9 cellular contexts compared by ENCODE assay signal in genomic region chr2:173075781-173076556, GRCh38. TPM values are rescaled to one million over a fixed set of nuclear protein-coding genes. Genes with fewer than 3 reads are reported as not detected.
A peak's percentile ranks its signal among the peaks of the same experiment; 100 is the strongest.
DNase-seq lines count a peak whose midpoint lies in the region; ATAC-seq, FAIRE-seq and TF ChIP-seq lines count a peak whose summit lies in the region.
"Had no signal": no experiment of that assay in that cellular context is flagged by ENCODE, and none has a peak within 500 bp of the region (broad histone marks: within the 10 kb centered on the region; RNA-seq: fewer than 3 reads in every experiment).

Gene MAP3K20 (plus strand): TSS chr2:173075846. CDS start chr2:173091032, 15,186 bp downstream.

- H3K4me1 ChIP-seq in endothelial cell of umbilical vein (ENCODE audit: control insufficient read depth, extremely low read depth, insufficient read depth, low read length), result peaks cover 15% of the 10 kb centered on the region

- intact Hi-C loops in endothelial cell of umbilical vein (cut with micrococcal nuclease), result loop anchor here (1.0 to 5.0 kb wide), 3 partner anchors 109 to 279 kb away; partner anchors contain the start of gene CDCA7

- ATAC-seq in GM19043 (IDR thresholded peaks at IDR 0.05; ENCODE audit: low read depth, unreplicated experiment) (peak; percentile 49), HG03280 (IDR thresholded peaks at IDR 0.05; ENCODE audit: unreplicated experiment) (peak; percentile 56)
- peak; percentile 81 for ATAC-seq in stimulated activated naive B cell treated with anti-CD40 and anti-IgM and Interleukin-4, amounts not matched to agents 10 μg/mL and 1 μg/mL and 100 μg/mL, for 72 hours (replicated peaks)

- H3K27ac Mint-ChIP-seq in stimulated activated naive B cell treated with anti-CD40 and anti-IgM and Interleukin-4, amounts not matched to agents 10 μg/mL and 1 μg/mL and 100 μg/mL, for 72 hours, result peak within 1 kb of the TSS; percentile 96

- H3K27me3 ChIP-seq in endothelial cell of umbilical vein (ENCODE audit: control insufficient read depth in 2 of 2, insufficient read depth in 2 of 2, low read length in 2 of 2), result no peaks in the 10 kb centered on the region

- H3K36me3 ChIP-seq in endothelial cell of umbilical vein (ENCODE audit: control insufficient read depth in 2 of 2, extremely low read depth in 1 of 2, insufficient read depth in 2 of 2, low read length in 2 of 2), result no peaks in the 10 kb centered on the region

- POLR2A ChIA-PET in endothelial cell of umbilical vein (lab: Charles Lee), result interaction anchor here (0.6 kb wide), 1 partner anchor 252 kb away, joined by 3 read pairs; no protein-coding TSS in a partner anchor

- H3K27ac ChIP-seq in C4-2B (peak within 1 kb of the TSS; percentile 70), endothelial cell of umbilical vein (ENCODE audit: insufficient read depth, low read depth, low read length) (peak within 1 kb of the TSS; percentile 78)

- peaks cover 0 to 1% of the 10 kb centered on the region in 2 donors for H3K36me3 Mint-ChIP-seq in stimulated activated naive B cell treated with anti-CD40 and anti-IgM and Interleukin-4, amounts not matched to agents 10 μg/mL and 1 μg/mL and 100 μg/mL, for 72 hours

- CTCF ChIA-PET in endothelial cell of umbilical vein (lab: Charles Lee), result interaction anchor here (0.7 to 3.5 kb wide), 3 partner anchors 27 to 134 kb away, joined by 3 to 23 read pairs (median 6); no protein-coding TSS in a partner anchor

- no peaks in the 10 kb centered on the region for H3K9me3 ChIP-seq in endothelial cell of umbilical vein (replicated peaks; ENCODE audit: control insufficient read depth, insufficient read depth, low read length)

- H3K27me3 Mint-ChIP-seq in stimulated activated naive B cell treated with anti-CD40 and anti-IgM and Interleukin-4, amounts not matched to agents 10 μg/mL and 1 μg/mL and 100 μg/mL, for 72 hours, result peaks cover 0 to 17% of the 10 kb centered on the region in 2 donors

- no peaks in the 10 kb centered on the region for H3K9me1 ChIP-seq in endothelial cell of umbilical vein (replicated peaks; ENCODE audit: control insufficient read depth, extremely low read depth, insufficient read depth, low read length)

- H3K4me1 Mint-ChIP-seq in stimulated activated naive B cell treated with anti-CD40 and anti-IgM and Interleukin-4, amounts not matched to agents 10 μg/mL and 1 μg/mL and 100 μg/mL, for 72 hours, result peaks cover 16 to 31% of the 10 kb centered on the region in 2 donors

- H3K4me3 Mint-ChIP-seq in stimulated activated naive B cell treated with anti-CD40 and anti-IgM and Interleukin-4, amounts not matched to agents 10 μg/mL and 1 μg/mL and 100 μg/mL, for 72 hours, result peak within 1 kb of the TSS; percentile 88 to 90

- peak within 1 kb of the TSS; percentile 87 for H3K9ac ChIP-seq in endothelial cell of umbilical vein (replicated peaks; ENCODE audit: extremely low read depth, insufficient read depth, low read length)

- H3K4me2 ChIP-seq in endothelial cell of umbilical vein (ENCODE audit: insufficient read depth, low read length), result peak within 1 kb of the TSS; percentile 97

- DNase-seq in NCI-H82 (lab: John Stamatoyannopoulos, UW) (peak; percentile 81), endothelial cell of umbilical vein (ENCODE audit: low read depth, low spot score) (peak; percentile 70), midbrain (lab: John Stamatoyannopoulos, UW) (peak; percentile 47)
- peak; percentile 13 to 31 (median 23) for DNase-seq in activated CD8-positive, alpha-beta memory T cell treated with anti-CD3 and anti-CD28 coated beads for 48 hours (ENCODE audit: low read depth in 2 of 3, low spot score in 2 of 3)
- peak; percentile 61 for DNase-seq in stimulated activated naive B cell treated with anti-CD40 and anti-IgM and Interleukin-4, amounts not matched to agents 10 μg/mL and 1 μg/mL and 100 μg/mL, for 72 hours

- TF ChIP-seq POLR2A in endothelial cell of umbilical vein (IDR thresholded peaks at IDR 0.05; ENCODE audit: low read depth, low read length), result peak; percentile 54

- peak within 1 kb of the TSS; percentile 87 for H2AFZ ChIP-seq in endothelial cell of umbilical vein (ENCODE audit: low read depth, low read length)

- no peak for FAIRE-seq in endothelial cell of umbilical vein (lab: Jason Lieb, UNC)
- FAIRE-seq: islet of Langerhans had no signal

- no peaks in the 10 kb centered on the region for H3K9me3 Mint-ChIP-seq in stimulated activated naive B cell treated with anti-CD40 and anti-IgM and Interleukin-4, amounts not matched to agents 10 μg/mL and 1 μg/mL and 100 μg/mL, for 72 hours

- no peaks in the 10 kb centered on the region for H4K20me1 ChIP-seq in endothelial cell of umbilical vein (replicated peaks; ENCODE audit: control insufficient read depth, extremely low read depth, insufficient read depth, low read length)

- H3K79me2 ChIP-seq in endothelial cell of umbilical vein (ENCODE audit: control insufficient read depth, insufficient read depth, low read length), result peaks cover 34% of the 10 kb centered on the region

- BruUV-seq in endothelial cell of umbilical vein (replicated peaks; lab: Mats Ljungman, UMichigan), result TSS peak; percentile 70

- dilution Hi-C loops in endothelial cell of umbilical vein (cut with MboI; ENCODE audit: extremely low pct_ligation_motif_present, low sequenced_read_pairs), result no loop called here

- peak within 1 kb of the TSS; percentile 54 to 86 (median 56) for H3K4me3 ChIP-seq in endothelial cell of umbilical vein (replicated peaks in 1 of 3; ENCODE audit: insufficient read depth in 1 of 3, low read depth in 1 of 3, low read length in 3 of 3)

- peak; percentile 65 for TF ChIP-seq CTCF in C4-2B (conservative IDR thresholded peaks at IDR 0.05)
- peak; percentile 17 to 48 for TF ChIP-seq CTCF in endothelial cell of umbilical vein (IDR thresholded peaks at IDR 0.05; ENCODE audit: extremely low read depth in 1 of 2, insufficient read depth in 1 of 2, low read depth in 1 of 2, low read length in 2 of 2)

TF ChIP-seq in endothelial cell of umbilical vein, 7 proteins besides CTCF, POLR2A, EP300 and RAD21:
- TF ChIP-seq MYC (IDR thresholded peaks at IDR 0.05; ENCODE audit: low read depth, low read length) (peak; percentile 19), MAX (IDR thresholded peaks at IDR 0.05; ENCODE audit: insufficient read depth, insufficient read length) (no peak), GATA2 (IDR thresholded peaks at IDR 0.05; ENCODE audit: insufficient read depth, insufficient read length, low read depth, low read length) (no peak), FOS (IDR thresholded peaks at IDR 0.05; ENCODE audit: borderline replicate concordance, insufficient read depth, low read length) (no peak), POLR2AphosphoS5 (IDR thresholded peaks at IDR 0.05; ENCODE audit: insufficient read depth, low read depth, low read length) (peak; percentile 61), JUN (IDR thresholded peaks at IDR 0.05; ENCODE audit: borderline replicate concordance, insufficient read depth, insufficient read length, low read depth) (no peak), EZH2 (IDR thresholded peaks at IDR 0.05; ENCODE audit: borderline replicate concordance, low read depth, low read length, severe bottlenecking) (no peak)

RNA-seq across cellular contexts. Expression of gene MAP3K20, which starts in this region (rescaled TPM):
- 31.5 and 32.0 TPM in 2 replicates for total RNA-seq in endothelial cell of umbilical vein
- polyA plus RNA-seq in endothelial cell of umbilical vein, result 6.3 and 7.8 TPM in 2 replicates
- polyA plus RNA-seq in endothelial cell of umbilical vein (2011; cell fraction: cytosol; rRNA removed), result 11.0 and 11.9 TPM in 2 replicates
- 9.9 and 12.1 TPM in 2 replicates for polyA plus RNA-seq in endothelial cell of umbilical vein (2011; cell fraction: nucleus; rRNA removed)
- polyA plus RNA-seq in endothelial cell of umbilical vein (2012), result 20.9 and 27.3 TPM in 2 replicates
- 17.3 and 22.5 TPM in 2 replicates for polyA minus RNA-seq in endothelial cell of umbilical vein
- polyA minus RNA-seq in endothelial cell of umbilical vein (2011; cell fraction: cytosol; rRNA and poly(A)+ RNA removed), result 25.4 TPM
- polyA minus RNA-seq in endothelial cell of umbilical vein (2011; cell fraction: nucleus; rRNA and poly(A)+ RNA removed), result 19.8 and 20.5 TPM in 2 replicates

Comparison
In these comparisons a context has a peak if more than half of its experiments do, and no peak if none do; other contexts are left out.
1. Peak in every context shown above with its lines: DNase-seq, ATAC-seq, H3K4me3 ChIP-seq and H3K27ac ChIP-seq.
2. DNase-seq: peak in every context shown above with its lines; median percentile 81 in NCI-H82; 70 in endothelial cell of umbilical vein; 61 in stimulated activated naive B cell treated with anti-CD40 and anti-IgM and Interleukin-4, amounts not matched to agents 10 μg/mL and 1 μg/mL and 100 μg/mL, for 72 hours; 47 in midbrain; 23 in activated CD8-positive, alpha-beta memory T cell treated with anti-CD3 and anti-CD28 coated beads for 48 hours.